ENCODE assay signal across 10 cellular contexts in the genomic region with DNA sequence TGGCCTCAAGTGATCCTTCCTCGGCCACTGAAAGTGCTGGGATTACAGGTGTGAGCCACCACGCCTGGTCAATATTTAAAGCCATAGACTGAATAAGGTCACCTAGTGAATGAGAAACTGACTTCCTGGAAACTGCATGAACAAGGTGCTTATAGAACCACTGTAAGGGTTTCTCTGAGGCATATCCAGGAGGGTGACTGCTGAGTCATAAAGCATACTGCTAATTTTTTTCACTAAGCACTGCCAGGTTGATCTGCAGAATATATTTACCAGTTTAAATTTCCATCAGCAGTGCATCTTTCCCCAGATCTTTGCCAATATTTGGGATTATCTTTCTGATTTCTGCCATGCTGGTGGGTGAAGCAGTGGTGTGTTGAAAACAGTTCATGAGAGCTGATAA. TPM values are rescaled to one million over a fixed set of nuclear protein-coding genes. Genes with fewer than 3 reads are reported as not detected.
DNase-seq lines count a peak whose midpoint lies in the region; ATAC-seq and TF ChIP-seq lines count a peak whose summit lies in the region.
"Had no signal": no experiment of that assay in that cellular context is flagged by ENCODE, and none has a peak within 500 bp of the region (broad histone marks: within the 10 kb centered on the region; RNA-seq: fewer than 3 reads in every experiment).

No MANE protein-coding gene starts in this region.

- DNase-seq in GM12865 (ENCODE audit: low read depth) (peak; percentile 77), caudate nucleus (lab: John Stamatoyannopoulos, UW) (peak in 1 of 61 donors; percentile 14), DMS 273 treated with DMSO at 0.1 percent for 48 hours (lab: John Stamatoyannopoulos, UW) (no peak), NCI-H526 treated with DMSO at 0.1 percent for 48 hours (lab: John Stamatoyannopoulos, UW) (no peak), osteocyte (ENCODE audit: extremely low spot score, unreplicated experiment) (no peak), GDM1 (lab: John Stamatoyannopoulos, UW) (no peak)
- DNase-seq: activated CD4-positive, alpha-beta T cell treated with anti-CD3 and anti-CD28 coated beads for 1 hour; Kasumi-1 had no signal

- H3K4me1 Mint-ChIP-seq in osteocyte (ENCODE audit: unreplicated experiment): peaks cover 26% of the 10 kb centered on the region

- H3K27ac ChIP-seq in caudate nucleus (ENCODE audit: low read depth, low read length): peak overlapping the region; percentile 48

- peak; percentile 43 for ATAC-seq in GM19395 (IDR thresholded peaks at IDR 0.05; ENCODE audit: unreplicated experiment)
- peak; percentile 40 for ATAC-seq in HG03196 (IDR thresholded peaks at IDR 0.05; ENCODE audit: unreplicated experiment)

- H3K36me3 Mint-ChIP-seq in osteocyte (ENCODE audit: unreplicated experiment): no peaks in the 10 kb centered on the region

- no peak overlapping the region for H3K4me3 Mint-ChIP-seq in osteocyte (ENCODE audit: unreplicated experiment)

- H3K9me3 Mint-ChIP-seq in osteocyte (ENCODE audit: unreplicated experiment): no peaks in the 10 kb centered on the region

- no peaks in the 10 kb centered on the region for H3K27me3 Mint-ChIP-seq in osteocyte (ENCODE audit: unreplicated experiment)

- H3K27ac Mint-ChIP-seq in osteocyte (ENCODE audit: unreplicated experiment): no peak overlapping the region

- no peak overlapping the region for H3K4me3 ChIP-seq in GM12865 (ENCODE audit: low read depth, low read length)

- TF ChIP-seq CTCF in GM12865 (IDR thresholded peaks at IDR 0.05; ENCODE audit: insufficient read depth, low read depth, low read length, missing control alignments): no peak
- TF ChIP-seq CTCF in osteocyte (IDR thresholded peaks at IDR 0.05): no peak

RNA-seq across cellular contexts. Expression of a gene that starts 4.3 kb away (rescaled TPM):
- total RNA-seq in osteocyte: 22.1 and 24.6 TPM in 2 replicates

RNA-seq across cellular contexts. Expression of a gene that starts 36.6 kb away (rescaled TPM):
- not detected in 2 replicates for total RNA-seq in osteocyte
